35 cellular contexts compared by ENCODE assay signal in the genomic region with DNA sequence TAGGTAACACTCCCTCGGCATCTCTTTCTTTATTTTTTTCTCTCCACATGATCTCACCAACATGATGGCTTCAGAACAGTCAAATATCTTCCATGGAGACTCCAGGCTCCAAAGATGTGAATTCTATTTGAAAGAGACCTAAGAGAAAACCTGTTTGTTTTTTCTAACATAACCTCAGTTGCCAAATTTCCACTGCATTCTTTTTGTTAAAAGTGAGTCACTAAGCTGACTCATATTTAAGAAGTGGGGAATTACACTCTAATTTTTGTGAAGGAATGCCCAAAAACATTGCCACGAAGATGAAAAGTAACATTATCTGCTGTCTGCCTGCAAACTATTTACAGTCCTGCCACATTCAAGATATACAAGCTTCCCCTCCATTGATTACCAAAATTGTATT.
DNase-seq lines count a peak whose midpoint lies in the region; TF ChIP-seq lines count a peak whose summit lies in the region.
"Had no signal": no experiment of that assay in that cellular context is flagged by ENCODE, and none has a peak within 500 bp of the region (broad histone marks: within the 10 kb centered on the region; RNA-seq: fewer than 3 reads in every experiment).

No MANE protein-coding gene starts in this region.

- H3K9me3 ChIP-seq in Caco-2: no peaks in the 10 kb centered on the region
- H3K9me3 ChIP-seq: A549, HAP-1, mucosa of descending colon, Peyer's patch, suprapubic skin, upper lobe of left lung had no signal

- H3K27ac Mint-ChIP-seq in Caco-2 (ENCODE audit: unreplicated experiment): no peak overlapping the region
- H3K27ac Mint-ChIP-seq in activated naive CD8-positive, alpha-beta T cell treated with anti-CD3 and anti-CD28 coated beads for 36 hours: no peak overlapping the region
- H3K27ac Mint-ChIP-seq: activated CD4-positive, alpha-beta T cell treated with anti-CD3 and anti-CD28 coated beads for 36 hours; activated T-helper 17 cell treated with anti-CD3 and anti-CD28 coated beads, Interleukin-2, amount 50 U/mL, for 72 hours; B cell; CD8-positive, alpha-beta T cell; dendritic cell treated with granulocyte-macrophage colony-stimulating factor and Interleukin-4, amounts not matched to agents 40 ng/mL and 50 ng/mL, for 4 days; immature natural killer cell; natural killer cell treated with Interleukin-12 subunit alpha and Interleukin-12 subunit beta and Interleukin-15 and Interleukin-18, amount 100 ng/mL, for 72 hours; T-helper 2 cell treated with Interferon-gamma antibody and Interleukin-4, amounts not matched to agents 5 μg/mL and 100 μg/mL, for 36 hours had no signal

- no TSS peak for BruUV-seq in Caco-2 (replicated peaks; lab: Mats Ljungman, UMichigan)

- no peaks in the 10 kb centered on the region for H3K27me3 ChIP-seq in Caco-2 (replicated peaks; ENCODE audit: control insufficient read depth, insufficient read depth, low read length)
- H3K27me3 ChIP-seq: Peyer's patch, suprapubic skin, upper lobe of left lung had no signal

- H3K4me3 ChIP-seq in choroid plexus epithelial cell (ENCODE audit: low read depth, low read length) (no peak overlapping the region), Caco-2 (ENCODE audit: low read depth, low read length) (no peak overlapping the region)
- H3K4me3 ChIP-seq: A549, GM12878, HAP-1, mucosa of descending colon, Peyer's patch, suprapubic skin, upper lobe of left lung had no signal

- no peaks in the 10 kb centered on the region for H3K36me3 ChIP-seq in Caco-2 (ENCODE audit: control insufficient read depth, insufficient read depth, low read length)
- H3K36me3 ChIP-seq: HAP-1, Peyer's patch, suprapubic skin, upper lobe of left lung had no signal

- H3K9me3 Mint-ChIP-seq in Caco-2 (ENCODE audit: unreplicated experiment): no peaks in the 10 kb centered on the region
- no peaks in the 10 kb centered on the region for H3K9me3 Mint-ChIP-seq in activated naive CD8-positive, alpha-beta T cell treated with anti-CD3 and anti-CD28 coated beads for 36 hours
- H3K9me3 Mint-ChIP-seq: dendritic cell treated with granulocyte-macrophage colony-stimulating factor and Interleukin-4, amounts not matched to agents 40 ng/mL and 50 ng/mL, for 4 days had no signal

- TF ChIP-seq CTCF in choroid plexus epithelial cell (conservative IDR thresholded peaks at IDR 0.05; ENCODE audit: low read depth, low read length): no peak
- no peak for TF ChIP-seq CTCF in Caco-2 (IDR thresholded peaks at IDR 0.05; ENCODE audit: insufficient read depth in 1 of 2, low read depth in 1 of 2, low read length in 1 of 2, severe bottlenecking in 1 of 2, unreplicated experiment in 1 of 2)

- DNase-seq in COLO829 (ENCODE audit: low spot score): peak; percentile 8
- peak; percentile 33 for DNase-seq in NCI-H226
- peak; percentile 38 for DNase-seq in choroid plexus epithelial cell (ENCODE audit: low read depth)
- peak; percentile 40 for DNase-seq in iris pigment epithelial cell (ENCODE audit: low read depth)
- no peak for DNase-seq in Caco-2
- no peak for DNase-seq in activated naive CD8-positive, alpha-beta T cell treated with anti-CD3 and anti-CD28 coated beads for 36 hours
- DNase-seq in HCEC 1CT: no peak
- no peak for DNase-seq in NCI-H1417 treated with DMSO at 0.1 percent for 48 hours (lab: John Stamatoyannopoulos, UW)
- DNase-seq: activated CD4-positive, alpha-beta T cell treated with anti-CD3 and anti-CD28 coated beads for 36 hours; activated naive CD4-positive, alpha-beta T cell treated with anti-CD3 and anti-CD28 coated beads, Interleukin-2, amount 50 U/mL, for 16 hours; amygdala; caudate nucleus; CD8-positive, alpha-beta T cell; EL; erythroblast; immature natural killer cell; Kasumi-1; mammary epithelial cell; mucosa of descending colon; MV-4-11; NCI-H1436 treated with DMSO at 0.1 percent for 48 hours; occipital lobe; Peyer's patch; SHP77 treated with DMSO at 0.1 percent for 48 hours; stimulated activated naive CD4-positive, alpha-beta T cell; upper lobe of left lung had no signal

- no peaks in the 10 kb centered on the region for H3K27me3 Mint-ChIP-seq in Caco-2 (ENCODE audit: insufficient read depth, unreplicated experiment)
- H3K27me3 Mint-ChIP-seq in activated naive CD8-positive, alpha-beta T cell treated with anti-CD3 and anti-CD28 coated beads for 36 hours: no peaks in the 10 kb centered on the region
- H3K27me3 Mint-ChIP-seq: activated CD4-positive, alpha-beta T cell treated with anti-CD3 and anti-CD28 coated beads for 36 hours; activated T-helper 17 cell treated with anti-CD3 and anti-CD28 coated beads, Interleukin-2, amount 50 U/mL, for 72 hours; B cell; dendritic cell treated with granulocyte-macrophage colony-stimulating factor and Interleukin-4, amounts not matched to agents 40 ng/mL and 50 ng/mL, for 4 days; natural killer cell treated with Interleukin-12 subunit alpha and Interleukin-12 subunit beta and Interleukin-15 and Interleukin-18, amount 100 ng/mL, for 72 hours had no signal

- intact Hi-C loops in Caco-2 (cut with micrococcal nuclease; ENCODE audit: unreplicated experiment): no loop called here

- CTCF ChIA-PET in Caco-2 (lab: Charles Lee): no interaction called here

- no peaks in the 10 kb centered on the region for H3K4me1 Mint-ChIP-seq in Caco-2 (ENCODE audit: low read depth, unreplicated experiment)
- no peaks in the 10 kb centered on the region for H3K4me1 Mint-ChIP-seq in activated naive CD8-positive, alpha-beta T cell treated with anti-CD3 and anti-CD28 coated beads for 36 hours
- H3K4me1 Mint-ChIP-seq: activated CD4-positive, alpha-beta T cell treated with anti-CD3 and anti-CD28 coated beads for 36 hours; activated T-helper 17 cell treated with anti-CD3 and anti-CD28 coated beads, Interleukin-2, amount 50 U/mL, for 72 hours; B cell; immature natural killer cell had no signal

- H3K4me3 Mint-ChIP-seq in Caco-2 (ENCODE audit: unreplicated experiment): no peak overlapping the region
- H3K4me3 Mint-ChIP-seq in activated naive CD8-positive, alpha-beta T cell treated with anti-CD3 and anti-CD28 coated beads for 36 hours: no peak overlapping the region
- H3K4me3 Mint-ChIP-seq: activated CD4-positive, alpha-beta T cell treated with anti-CD3 and anti-CD28 coated beads for 36 hours; activated T-helper 17 cell treated with anti-CD3 and anti-CD28 coated beads, Interleukin-2, amount 50 U/mL, for 72 hours; B cell; CD8-positive, alpha-beta T cell; dendritic cell treated with granulocyte-macrophage colony-stimulating factor and Interleukin-4, amounts not matched to agents 40 ng/mL and 50 ng/mL, for 4 days; immature natural killer cell; natural killer cell treated with Interleukin-12 subunit alpha and Interleukin-12 subunit beta and Interleukin-15 and Interleukin-18, amount 100 ng/mL, for 72 hours; T-helper 2 cell treated with Interferon-gamma antibody and Interleukin-4, amounts not matched to agents 5 μg/mL and 100 μg/mL, for 36 hours had no signal

- POLR2A ChIA-PET in Caco-2 (lab: Charles Lee): no interaction called here

- H3K36me3 Mint-ChIP-seq in Caco-2 (ENCODE audit: insufficient read depth, unreplicated experiment): no peaks in the 10 kb centered on the region
- no peaks in the 10 kb centered on the region for H3K36me3 Mint-ChIP-seq in activated naive CD8-positive, alpha-beta T cell treated with anti-CD3 and anti-CD28 coated beads for 36 hours
- H3K36me3 Mint-ChIP-seq: CD8-positive, alpha-beta T cell; immature natural killer cell; natural killer cell treated with Interleukin-12 subunit alpha and Interleukin-12 subunit beta and Interleukin-15 and Interleukin-18, amount 100 ng/mL, for 72 hours had no signal

- H3K4me1 ChIP-seq in Caco-2: no peaks in the 10 kb centered on the region
- H3K4me1 ChIP-seq: A549, HAP-1, Peyer's patch, suprapubic skin, upper lobe of left lung had no signal

Comparison
In these comparisons a context has a peak if more than half of its experiments do, and no peak if none do; other contexts are left out.
1. DNase-seq: peak in COLO829 (single experiment), NCI-H226 (single experiment), choroid plexus epithelial cell (single experiment) and iris pigment epithelial cell (single experiment); none in Caco-2 (0 of 2), activated naive CD8-positive, alpha-beta T cell treated with anti-CD3 and anti-CD28 coated beads for 36 hours (single experiment), HCEC 1CT (single experiment) and NCI-H1417 treated with DMSO at 0.1 percent for 48 hours (single experiment).